8 cellular contexts compared by ENCODE assay signal in genomic region chr3:159775372-159775961, GRCh38.
DNase-seq lines count a peak whose midpoint lies in the region; ATAC-seq and TF ChIP-seq lines count a peak whose summit lies in the region.

No MANE protein-coding gene starts in this region.

- no peak for TF ChIP-seq CTCF in MCF 10A (IDR thresholded peaks at IDR 0.05; ENCODE audit: unreplicated experiment)
- no peak for TF ChIP-seq CTCF in vagina (IDR thresholded peaks at IDR 0.05)

- POLR2A ChIA-PET in MCF 10A (lab: Yijun Ruan, JAX): interaction anchor here (0.7 to 8.7 kb wide), 6 partner anchors 10 to 49 kb away, joined by 3 to 85 read pairs (median 4); no protein-coding TSS in a partner anchor

- H3K27me3 Mint-ChIP-seq in MCF 10A (ENCODE audit: insufficient read depth, unreplicated experiment): no peaks in the 10 kb centered on the region

- H3K36me3 ChIP-seq in vagina: no peaks in the 10 kb centered on the region

- H3K27me3 ChIP-seq in vagina: no peaks in the 10 kb centered on the region

- H3K9me3 ChIP-seq in vagina: no peaks in the 10 kb centered on the region

- peaks cover 14% of the 10 kb centered on the region for H3K4me1 ChIP-seq in vagina

- no TSS peak for BruUV-seq in MCF 10A (replicated peaks; lab: Mats Ljungman, UMichigan)

- CTCF ChIA-PET in MCF 10A (lab: Yijun Ruan, JAX): interaction anchor here (0.5 to 2.8 kb wide), 10 partner anchors 8 to 231 kb away, joined by 3 to 12 read pairs (median 3); no protein-coding TSS in a partner anchor

- H3K27ac Mint-ChIP-seq in MCF 10A (ENCODE audit: low read depth, unreplicated experiment): peak overlapping the region; percentile 84

- no peaks in the 10 kb centered on the region for H3K9me3 Mint-ChIP-seq in MCF 10A (ENCODE audit: unreplicated experiment)

- no peak for ATAC-seq in GM21528 (IDR thresholded peaks at IDR 0.05; ENCODE audit: low FRiP score, unreplicated experiment)

- no peak overlapping the region for H3K4me3 ChIP-seq in vagina

- H3K4me1 Mint-ChIP-seq in MCF 10A (ENCODE audit: insufficient read depth, unreplicated experiment): peaks cover 33% of the 10 kb centered on the region

- no peak overlapping the region for H3K4me3 Mint-ChIP-seq in MCF 10A (ENCODE audit: unreplicated experiment)

- intact Hi-C loops in MCF 10A (cut with micrococcal nuclease) (no loop called here), vagina (cut with DNase I) (no loop called here)

- peak overlapping the region; percentile 71 for H3K27ac ChIP-seq in vagina

- DNase-seq in NCI-H82 (lab: John Stamatoyannopoulos, UW): peak; percentile 35
- no peak for DNase-seq in NCI-H82 treated with DMSO at 0.1 percent for 48 hours (lab: John Stamatoyannopoulos, UW; ENCODE audit: unreplicated experiment)
- DNase-seq in MCF 10A (ENCODE audit: unreplicated experiment): peak; percentile 80
- peak; percentile 64 for DNase-seq in kidney tubule cell (ENCODE audit: low spot score)
- no peak for DNase-seq in vagina (ENCODE audit: extremely low spot score in 2 of 2)
- DNase-seq in RKO (ENCODE audit: low spot score): no peak
- DNase-seq in SIG-M5 treated with dmso at 0.1 percent for 504 hours (lab: John Stamatoyannopoulos, UW; ENCODE audit: unreplicated experiment): no peak

- no peaks in the 10 kb centered on the region for H3K36me3 Mint-ChIP-seq in MCF 10A (ENCODE audit: insufficient read depth, unreplicated experiment)

- no peak for TF ChIP-seq POLR2A in vagina (IDR thresholded peaks at IDR 0.05)

Comparison
In these comparisons a context has a peak if more than half of its experiments do, and no peak if none do; other contexts are left out.
1. DNase-seq: peak in NCI-H82 (single experiment), MCF 10A (single experiment) and kidney tubule cell (single experiment); none in NCI-H82 treated with DMSO at 0.1 percent for 48 hours (single experiment), vagina (0 of 2), RKO (single experiment) and SIG-M5 treated with dmso at 0.1 percent for 504 hours (single experiment).